1 cellular context compared by ENCODE assay signal in the genomic region with DNA sequence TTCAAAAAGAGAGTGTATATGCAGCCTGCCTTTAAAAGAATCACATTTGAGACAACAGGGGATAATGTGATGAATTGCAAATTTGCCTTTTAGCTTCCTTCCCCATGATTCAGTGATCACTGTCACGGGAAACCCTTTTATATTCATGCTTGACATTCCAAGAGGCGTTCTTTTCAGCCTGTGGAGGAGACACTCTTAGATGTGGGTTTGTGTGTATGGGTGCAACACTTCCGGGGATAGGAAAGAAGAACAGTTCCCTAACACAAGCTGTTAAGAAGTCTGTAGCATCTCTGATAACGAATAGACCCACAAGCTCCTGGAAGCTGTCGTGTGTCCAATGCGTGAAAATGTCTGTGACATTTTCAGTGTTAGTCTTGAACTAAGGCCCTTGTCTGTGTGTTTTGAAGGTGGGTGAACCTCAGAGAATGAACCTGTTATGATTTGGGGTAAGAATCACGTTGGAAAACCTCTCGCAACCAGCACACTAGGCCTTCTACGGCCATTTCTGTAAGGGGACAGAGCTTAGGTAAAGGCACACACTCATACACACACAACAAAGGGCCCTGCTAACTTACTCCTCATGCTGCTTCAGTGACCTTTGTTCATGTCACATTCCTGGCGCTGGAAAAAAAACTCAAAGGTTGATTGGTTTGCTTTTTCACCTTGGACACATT.
A peak's percentile ranks its signal among the peaks of the same experiment; 100 is the strongest.
TF ChIP-seq lines count a peak whose summit lies in the region.

No MANE protein-coding gene starts in this region.

TF ChIP-seq in neural cell, 6 proteins besides CTCF, POLR2A, EP300 and RAD21:
- TF ChIP-seq, protein P1, sequence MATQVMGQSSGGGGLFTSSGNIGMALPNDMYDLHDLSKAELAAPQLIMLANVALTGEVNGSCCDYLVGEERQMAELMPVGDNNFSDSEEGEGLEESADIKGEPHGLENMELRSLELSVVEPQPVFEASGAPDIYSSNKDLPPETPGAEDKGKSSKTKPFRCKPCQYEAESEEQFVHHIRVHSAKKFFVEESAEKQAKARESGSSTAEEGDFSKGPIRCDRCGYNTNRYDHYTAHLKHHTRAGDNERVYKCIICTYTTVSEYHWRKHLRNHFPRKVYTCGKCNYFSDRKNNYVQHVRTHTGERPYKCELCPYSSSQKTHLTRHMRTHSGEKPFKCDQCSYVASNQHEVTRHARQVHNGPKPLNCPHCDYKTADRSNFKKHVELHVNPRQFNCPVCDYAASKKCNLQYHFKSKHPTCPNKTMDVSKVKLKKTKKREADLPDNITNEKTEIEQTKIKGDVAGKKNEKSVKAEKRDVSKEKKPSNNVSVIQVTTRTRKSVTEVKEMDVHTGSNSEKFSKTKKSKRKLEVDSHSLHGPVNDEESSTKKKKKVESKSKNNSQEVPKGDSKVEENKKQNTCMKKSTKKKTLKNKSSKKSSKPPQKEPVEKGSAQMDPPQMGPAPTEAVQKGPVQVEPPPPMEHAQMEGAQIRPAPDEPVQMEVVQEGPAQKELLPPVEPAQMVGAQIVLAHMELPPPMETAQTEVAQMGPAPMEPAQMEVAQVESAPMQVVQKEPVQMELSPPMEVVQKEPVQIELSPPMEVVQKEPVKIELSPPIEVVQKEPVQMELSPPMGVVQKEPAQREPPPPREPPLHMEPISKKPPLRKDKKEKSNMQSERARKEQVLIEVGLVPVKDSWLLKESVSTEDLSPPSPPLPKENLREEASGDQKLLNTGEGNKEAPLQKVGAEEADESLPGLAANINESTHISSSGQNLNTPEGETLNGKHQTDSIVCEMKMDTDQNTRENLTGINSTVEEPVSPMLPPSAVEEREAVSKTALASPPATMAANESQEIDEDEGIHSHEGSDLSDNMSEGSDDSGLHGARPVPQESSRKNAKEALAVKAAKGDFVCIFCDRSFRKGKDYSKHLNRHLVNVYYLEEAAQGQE (IDR thresholded peaks at IDR 0.05; ENCODE audit: borderline replicate concordance): peak; percentile 48
- TF ChIP-seq TAF1 (IDR thresholded peaks at IDR 0.05; ENCODE audit: low read depth) (no peak), POLR2AphosphoS5 (IDR thresholded peaks at IDR 0.05) (no peak), EZH2 (IDR thresholded peaks at IDR 0.05; ENCODE audit: borderline replicate concordance, insufficient read depth, low read length, poor library complexity, severe bottlenecking) (no peak), MXI1 (conservative IDR thresholded peaks at IDR 0.05; ENCODE audit: poor library complexity, severe bottlenecking) (no peak), SMC3 (conservative IDR thresholded peaks at IDR 0.05; ENCODE audit: poor library complexity) (peak; percentile 17)
